In the genomic region with DNA sequence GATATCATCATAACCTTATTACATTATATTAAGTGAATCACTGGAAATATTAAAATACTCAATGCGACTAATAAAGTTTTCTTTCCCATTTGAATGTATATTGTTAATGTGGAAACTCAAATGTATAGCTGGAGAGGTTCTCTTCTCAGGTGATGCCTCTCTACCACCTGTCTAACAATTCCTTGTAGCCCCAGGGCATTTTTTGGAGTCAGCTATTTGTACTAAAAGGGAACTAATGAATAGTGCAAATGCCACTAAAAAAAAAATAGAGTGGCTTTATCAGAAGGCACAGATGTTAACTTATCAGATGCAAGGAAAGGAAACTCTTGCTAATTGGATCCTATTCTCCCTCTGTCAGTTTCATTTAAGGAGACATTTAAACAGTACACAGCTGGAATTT, we compare ENCODE assay signal across 23 cellular contexts.
DNase-seq lines count a peak whose midpoint lies in the region; ATAC-seq and TF ChIP-seq lines count a peak whose summit lies in the region.
"Had no signal": no experiment of that assay in that cellular context is flagged by ENCODE, and none has a peak within 500 bp of the region (broad histone marks: within the 10 kb centered on the region; RNA-seq: fewer than 3 reads in every experiment).

No MANE protein-coding gene starts in this region.

- no peak overlapping the region for H3K4me3 Mint-ChIP-seq in endothelial cell (ENCODE audit: unreplicated experiment)
- H3K4me3 Mint-ChIP-seq: CD4-positive, alpha-beta memory T cell had no signal

- no peaks in the 10 kb centered on the region for H3K9me3 Mint-ChIP-seq in endothelial cell (ENCODE audit: unreplicated experiment)

- H3K36me3 Mint-ChIP-seq in endothelial cell (ENCODE audit: low read depth, unreplicated experiment), result no peaks in the 10 kb centered on the region
- H3K36me3 Mint-ChIP-seq: CD4-positive, alpha-beta memory T cell had no signal

- ATAC-seq in GM19397 (IDR thresholded peaks at IDR 0.05; ENCODE audit: unreplicated experiment), result no peak
- ATAC-seq: HCT116 had no signal

- H3K4me1 Mint-ChIP-seq in endothelial cell (ENCODE audit: unreplicated experiment), result peaks cover 13% of the 10 kb centered on the region
- H3K4me1 Mint-ChIP-seq: CD4-positive, alpha-beta memory T cell had no signal

- H3K27ac Mint-ChIP-seq in endothelial cell (ENCODE audit: unreplicated experiment), result peak overlapping the region; percentile 37
- H3K27ac Mint-ChIP-seq: CD4-positive, alpha-beta memory T cell had no signal

- no peaks in the 10 kb centered on the region for H3K27me3 Mint-ChIP-seq in endothelial cell (ENCODE audit: unreplicated experiment)
- H3K27me3 Mint-ChIP-seq: CD4-positive, alpha-beta memory T cell had no signal

- DNase-seq in NCI-H82 (lab: John Stamatoyannopoulos, UW) (peak; percentile 45), NCI-H82 treated with DMSO at 0.1 percent for 48 hours (lab: John Stamatoyannopoulos, UW; ENCODE audit: unreplicated experiment) (no peak), RPMI8226 (peak; percentile 65), endothelial cell (ENCODE audit: low spot score) (no peak), NCI-H1092 (lab: John Stamatoyannopoulos, UW) (no peak)
- no peak for DNase-seq in activated CD4-positive, alpha-beta T cell treated with anti-CD3 and anti-CD28 coated beads for 1 hour
- DNase-seq: C1 segment of cervical spinal cord; Caco-2; CD4-positive, alpha-beta memory T cell; DMS79 treated with DMSO at 0.1 percent for 48 hours; IMR-90; KG1; MG63; NCI-H1436 treated with DMSO at 0.1 percent for 48 hours; NCI-H2029; NCI-H2171; NCI-H226; NCI-H510A; NCI-H774; PC-9; Right ventricle myocardium superior had no signal

- TF ChIP-seq CTCF in endothelial cell (IDR thresholded peaks at IDR 0.05; ENCODE audit: unreplicated experiment), result no peak

Comparison
In these comparisons a context has a peak if more than half of its experiments do, and no peak if none do; other contexts are left out.
1. DNase-seq: peak in NCI-H82 (single experiment) and RPMI8226 (single experiment); none in NCI-H82 treated with DMSO at 0.1 percent for 48 hours (single experiment), endothelial cell (single experiment), NCI-H1092 (single experiment) and activated CD4-positive, alpha-beta T cell treated with anti-CD3 and anti-CD28 coated beads for 1 hour (single experiment).